In the genomic region with DNA sequence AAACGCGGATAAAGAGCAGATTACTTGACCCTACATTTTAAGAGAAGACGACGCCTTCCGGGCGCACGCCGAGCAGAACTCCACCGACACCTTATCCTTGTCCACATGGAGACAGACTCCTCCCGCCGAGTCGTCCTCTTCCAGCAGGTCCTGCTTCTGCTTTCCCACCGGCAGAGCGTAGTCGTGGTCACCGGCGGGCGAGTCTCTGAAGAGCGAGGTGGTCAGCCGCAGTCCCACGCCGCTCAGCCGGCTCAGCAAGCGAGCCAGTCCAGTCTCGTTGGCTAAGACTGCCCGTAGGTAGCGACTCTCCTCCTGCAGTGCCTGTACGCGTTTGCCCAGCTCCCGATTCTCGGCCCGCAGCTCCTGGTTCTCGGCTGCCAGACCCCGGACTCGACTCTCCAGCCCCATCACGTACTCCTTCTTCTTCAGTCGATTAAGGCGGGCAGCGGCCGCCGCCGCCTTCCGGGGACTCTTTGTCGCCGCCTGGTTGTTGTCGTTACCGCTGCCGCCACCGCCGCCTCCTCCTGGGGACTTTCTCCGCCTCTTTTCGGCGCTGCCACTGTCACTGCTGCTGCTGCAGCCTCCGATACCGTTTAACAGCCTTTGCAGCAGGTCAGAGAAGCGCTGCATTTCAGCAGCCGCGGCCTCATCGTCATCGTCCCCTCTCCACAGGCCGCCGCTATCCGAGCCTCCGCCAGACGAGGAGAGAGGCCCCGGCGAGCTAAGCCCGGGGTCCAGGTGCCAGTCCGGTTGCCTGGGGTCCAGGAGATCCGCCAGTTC, we compare ENCODE assay signal across 8 cellular contexts. TPM values are rescaled to one million over a fixed set of nuclear protein-coding genes. Genes with fewer than 3 reads are reported as not detected.
A peak's percentile ranks its signal among the peaks of the same experiment; 100 is the strongest.
DNase-seq lines count a peak whose midpoint lies in the region; ATAC-seq and TF ChIP-seq lines count a peak whose summit lies in the region.

No MANE protein-coding gene starts in this region.

- H3K36me3 ChIP-seq in right atrium auricular region (peaks cover 13% of the 10 kb centered on the region), aorta (ENCODE audit: control insufficient read depth in 1 of 2, insufficient read depth in 2 of 2, low read length in 1 of 2) (no peaks in the 10 kb centered on the region)

- H3K27ac ChIP-seq in adipose tissue (ENCODE audit: low read depth, low read length) (peak overlapping the region; percentile 90), right atrium auricular region (peak overlapping the region; percentile 97 to 98), aorta (ENCODE audit: low read depth in 1 of 2, low read length in 2 of 2) (peak overlapping the region; percentile 92 to 99)

- H3K9me3 ChIP-seq in right atrium auricular region (no peaks in the 10 kb centered on the region), aorta (ENCODE audit: control insufficient read depth, low read length) (no peaks in the 10 kb centered on the region)

- DNase-seq in GM12865 (ENCODE audit: low read depth) (peak; percentile 89), HCEC 1CT (peak; percentile 58), M059J (ENCODE audit: low read depth) (peak; percentile 73), T follicular helper cell (ENCODE audit: low read depth) (peak; percentile 88), right atrium auricular region (ENCODE audit: low spot score) (peak; percentile 84), putamen (ENCODE audit: low spot score) (peak; percentile 81), aorta (peak; percentile 88 to 94)

- peaks cover 0 to 52% of the 10 kb centered on the region in 2 donors for H3K4me1 ChIP-seq in right atrium auricular region
- H3K4me1 ChIP-seq in aorta (ENCODE audit: control insufficient read depth in 1 of 2, insufficient read depth in 2 of 2, low read length in 2 of 2) = no peaks in the 10 kb centered on the region

- intact Hi-C loops in aorta (cut with DNase I) = loop anchor here in 1 of 2 donors (1.0 kb wide), 1 partner anchor 36 kb away; a partner anchor contains a TSS

- ATAC-seq in aorta (ENCODE audit: low FRiP score) = peak; percentile 88

- WGBS in adipose tissue, 3 donors = 0% methylated on average over 65 to 70 of the region's 70 CpGs
- 0% methylated on average over 70 of the region's 70 CpGs for WGBS in aorta, 2 donors

- H3K27me3 ChIP-seq in right atrium auricular region (no peaks in the 10 kb centered on the region), aorta (ENCODE audit: control insufficient read depth in 1 of 2, insufficient read depth in 2 of 2, low read length in 1 of 2) (no peaks in the 10 kb centered on the region)

- H3K4me3 ChIP-seq in GM12865 (ENCODE audit: low read depth, low read length) (peak overlapping the region; percentile 75), right atrium auricular region (peak overlapping the region; percentile 80 to 88), aorta (ENCODE audit: low read length in 2 of 2) (peak overlapping the region; percentile 45 to 59)

- TF ChIP-seq CTCF in GM12865 (IDR thresholded peaks at IDR 0.05; ENCODE audit: insufficient read depth, low read depth, low read length, missing control alignments) (peak; percentile 61), right atrium auricular region (IDR thresholded peaks at IDR 0.05) (peak; percentile 39 to 82)

RNA-seq across cellular contexts. Expression of a gene that starts 1.0 kb away (rescaled TPM):
- 18.3 and 25.8 TPM in 2 replicates for total RNA-seq in M059J (2014; rRNA removed; shearing (Covaris generic))
- 10 to 100 TPM; 17.8 to 22.9 (median 19.2) TPM for polyA plus RNA-seq in adipose tissue
- total RNA-seq in right atrium auricular region = 10 to 100 TPM; 11.6 to 13.6 TPM
- total RNA-seq in aorta = 10 to 100 TPM; 44.5 to 59.1 TPM
- 10 to 100 TPM; 19.5 to 69.2 TPM for polyA plus RNA-seq in aorta

RNA-seq across cellular contexts. Expression of a gene that starts 16.2 kb away (rescaled TPM):
- total RNA-seq in M059J (2014; rRNA removed; shearing (Covaris generic)) = 42.1 and 60.3 TPM in 2 replicates
- polyA plus RNA-seq in adipose tissue (10 to 100 TPM; 25.9 to 64.9 (median 58.1) TPM), aorta (10 to 100 TPM; 45.8 to 58.4 TPM)
- total RNA-seq in right atrium auricular region (10 to 100 TPM; 33.8 to 70.6 TPM), aorta (10 to 100 TPM; 19.9 to 23.9 TPM)

RNA-seq across cellular contexts. Expression of a gene that starts 22.0 kb away (rescaled TPM):
- 0.37 and 3.0 TPM in 2 replicates for total RNA-seq in M059J (2014; rRNA removed; shearing (Covaris generic))
- 1 to 10 TPM in 1 of 3 donors, under 1 TPM in 2; 0.09 to 1.9 (median 0.62) TPM for polyA plus RNA-seq in adipose tissue
- 1 to 10 TPM in 1 of 2 donors, under 1 TPM in 1; 0.24 to 1.1 TPM for total RNA-seq in right atrium auricular region
- 1 to 10 TPM; 1.1 to 1.9 TPM for total RNA-seq in aorta
- polyA plus RNA-seq in aorta = 1 to 10 TPM; 1.6 TPM

RNA-seq across cellular contexts. Expression of a gene that starts 35.6 kb away (rescaled TPM):
- total RNA-seq in M059J (2014; rRNA removed; shearing (Covaris generic)) = 103 and 117 TPM in 2 replicates
- polyA plus RNA-seq in adipose tissue = 10 to 100 TPM; 25.8 to 90.9 (median 49.4) TPM
- 10 to 100 TPM; 37.2 to 63.7 TPM for total RNA-seq in right atrium auricular region
- 10 to 100 TPM; 39.7 to 40.5 TPM for total RNA-seq in aorta
- polyA plus RNA-seq in aorta = 100 to 1,000 TPM in 1 of 2 donors, 10 to 100 TPM in 1; 63.3 to 116 TPM

RNA-seq across cellular contexts. Expression of a gene that starts 36.8 kb away (rescaled TPM):
- total RNA-seq in M059J (2014; rRNA removed; shearing (Covaris generic)) = 0.37 TPM in 1 of 2 replicates, not detected in the other
- polyA plus RNA-seq in adipose tissue (1 to 10 TPM in 1 of 3 donors, under 1 TPM in 2; 0.51 to 1.7 (median 0.91) TPM), aorta (1 to 10 TPM; 1.3 to 2.4 TPM)
- total RNA-seq in right atrium auricular region (1 to 10 TPM; 6.6 to 6.7 TPM), aorta (10 to 100 TPM; 19.4 to 23.3 TPM)

Comparison
In these comparisons a context has a peak if more than half of its experiments do, and no peak if none do; other contexts are left out.
1. Peak in every context shown above with its lines: DNase-seq, ATAC-seq, H3K4me3 ChIP-seq and H3K27ac ChIP-seq.